8 cellular contexts compared by ENCODE assay signal in genomic region chr20:53594068-53595017, GRCh38. TPM values are rescaled to one million over a fixed set of nuclear protein-coding genes. Genes with fewer than 3 reads are reported as not detected.
A peak's percentile ranks its signal among the peaks of the same experiment; 100 is the strongest.
DNase-seq lines count a peak whose midpoint lies in the region; ATAC-seq and TF ChIP-seq lines count a peak whose summit lies in the region.

No MANE protein-coding gene starts in this region.

- TF ChIP-seq CTCF in CD14-positive monocyte (IDR thresholded peaks at IDR 0.05): no peak
- no peak for TF ChIP-seq CTCF in activated CD8-positive, alpha-beta T cell treated with anti-CD3 and anti-CD28 coated beads for 36 hours (IDR thresholded peaks at IDR 0.05)

- H3K36me3 ChIP-seq in ectodermal cell (ENCODE audit: control insufficient read depth, insufficient read depth, low read length) (no peaks in the 10 kb centered on the region), mesenchymal stem cell (ENCODE audit: control insufficient read depth in 1 of 2, insufficient read depth in 2 of 2, low read depth in 1 of 2, low read length in 2 of 2) (no peaks in the 10 kb centered on the region)

- H3K27me3 Mint-ChIP-seq in CD14-positive monocyte (ENCODE audit: low read depth in 3 of 3): no peaks in the 10 kb centered on the region
- no peaks in the 10 kb centered on the region for H3K27me3 Mint-ChIP-seq in activated CD8-positive, alpha-beta T cell treated with anti-CD3 and anti-CD28 coated beads for 36 hours

- no peak overlapping the region for H3K23ac ChIP-seq in mesenchymal stem cell (ENCODE audit: low read length in 2 of 2)

- H3K79me1 ChIP-seq in mesenchymal stem cell (replicated peaks; ENCODE audit: low read length, poor library complexity, severe bottlenecking): no peaks in the 10 kb centered on the region

- intact Hi-C loops in CD14-positive monocyte (cut with micrococcal nuclease): loop anchor here in 1 of 2 donors (5.0 kb wide), 1 partner anchor 48 kb away; no protein-coding TSS in a partner anchor
- intact Hi-C loops in activated CD8-positive, alpha-beta T cell treated with anti-CD3 and anti-CD28 coated beads for 36 hours (cut with micrococcal nuclease): loop anchor here (5.0 kb wide), 1 partner anchor 58 kb away; no protein-coding TSS in a partner anchor

- no peak overlapping the region for H2AK5ac ChIP-seq in mesenchymal stem cell (ENCODE audit: low read length, severe bottlenecking)

- H3K27me3 ChIP-seq in ectodermal cell (ENCODE audit: control insufficient read depth, insufficient read depth, low read length, poor library complexity, severe bottlenecking) (no peaks in the 10 kb centered on the region), mesenchymal stem cell (ENCODE audit: control insufficient read depth in 1 of 2, insufficient read depth in 1 of 2, low read length in 2 of 2) (no peaks in the 10 kb centered on the region)

- peak overlapping the region; percentile 88 to 90 for H3K4me3 Mint-ChIP-seq in CD14-positive monocyte
- H3K4me3 Mint-ChIP-seq in activated CD8-positive, alpha-beta T cell treated with anti-CD3 and anti-CD28 coated beads for 36 hours: peak overlapping the region; percentile 84

- DNase-seq in CD14-positive monocyte (ENCODE audit: low spot score) (peak; percentile 96), NCI-H774 (lab: John Stamatoyannopoulos, UW) (peak; percentile 89), mesenchymal stem cell (peak; percentile 87)
- DNase-seq in activated CD8-positive, alpha-beta T cell treated with anti-CD3 and anti-CD28 coated beads for 36 hours: peak; percentile 97
- peak; percentile 92 for DNase-seq in stimulated activated CD8-positive, alpha-beta memory T cell treated with anti-CD3 and anti-CD28 coated beads, Interleukin-12 subunit alpha, Interleukin-12 subunit beta, amount 100 ng/mL, for 24 hours (ENCODE audit: extremely low read depth)

- peak overlapping the region; percentile 70 for H3K4me3 ChIP-seq in ectodermal cell (ENCODE audit: insufficient read depth, low read depth, low read length)
- peak overlapping the region; percentile 78 to 84 for H3K4me3 ChIP-seq in mesenchymal stem cell (ENCODE audit: insufficient read depth in 1 of 2, low read depth in 1 of 2, low read length in 2 of 2)

- H4K8ac ChIP-seq in mesenchymal stem cell (ENCODE audit: low read length): no peak overlapping the region

- peak overlapping the region; percentile 98 for H2BK120ac ChIP-seq in mesenchymal stem cell (ENCODE audit: low read depth, low read length)

- H3K18ac ChIP-seq in mesenchymal stem cell (ENCODE audit: low read depth in 1 of 2, low read length in 2 of 2): peak overlapping the region; percentile 70 to 80

- WGBS in ectodermal cell, 2 experiments: 1 to 2% methylated on average over 109 to 110 of the region's 110 CpGs
- under 1% methylated on average over 12 of the region's 110 CpGs for WGBS in mesenchymal stem cell

- peak overlapping the region in 1 of 2 experiments; percentile 61 for H3K4ac ChIP-seq in mesenchymal stem cell (ENCODE audit: low read depth in 1 of 2, low read length in 2 of 2)

- H2BK12ac ChIP-seq in mesenchymal stem cell (ENCODE audit: low read length in 2 of 2): no peak overlapping the region

- H3K4me2 ChIP-seq in mesenchymal stem cell (ENCODE audit: low read length, poor library complexity, severe bottlenecking): peak overlapping the region; percentile 49

- no peak overlapping the region for H4K91ac ChIP-seq in mesenchymal stem cell (ENCODE audit: low read length)

- H3K4me1 ChIP-seq in ectodermal cell (ENCODE audit: control insufficient read depth, insufficient read depth, low read length) (peaks cover 15% of the 10 kb centered on the region), mesenchymal stem cell (ENCODE audit: control insufficient read depth, insufficient read depth, low read depth, low read length) (no peaks in the 10 kb centered on the region)

- H3K9ac ChIP-seq in mesenchymal stem cell (ENCODE audit: low read length): peak overlapping the region; percentile 98

- CTCF ChIA-PET in activated CD8-positive, alpha-beta T cell treated with anti-CD3 and anti-CD28 coated beads for 36 hours (lab: Charles Lee): interaction anchor here (0.8 kb wide), 1 partner anchor 70 kb away, joined by 3 read pairs; no protein-coding TSS in a partner anchor

- ATAC-seq in GM19438 (IDR thresholded peaks at IDR 0.05; ENCODE audit: low read depth, unreplicated experiment): peak; percentile 67
- peak; percentile 52 for ATAC-seq in HG03565 (IDR thresholded peaks at IDR 0.05; ENCODE audit: unreplicated experiment)
- peak; percentile 73 for ATAC-seq in activated CD8-positive, alpha-beta T cell treated with anti-CD3 and anti-CD28 coated beads for 36 hours

- POLR2A ChIA-PET in activated CD8-positive, alpha-beta T cell treated with anti-CD3 and anti-CD28 coated beads for 36 hours (lab: Charles Lee): interaction anchor here (0.6 to 2.2 kb wide), 8 partner anchors 12 to 145 kb away, joined by 3 to 14 read pairs (median 3); no protein-coding TSS in a partner anchor

- H3K9me3 ChIP-seq in ectodermal cell (ENCODE audit: control insufficient read depth, low read length): no peaks in the 10 kb centered on the region
- H3K9me3 ChIP-seq in mesenchymal stem cell (ENCODE audit: control insufficient read depth, low read length): no peaks in the 10 kb centered on the region

- H3K4me1 Mint-ChIP-seq in CD14-positive monocyte: peaks cover 46% of the 10 kb centered on the region
- H3K4me1 Mint-ChIP-seq in activated CD8-positive, alpha-beta T cell treated with anti-CD3 and anti-CD28 coated beads for 36 hours (ENCODE audit: low read depth): peaks cover 44% of the 10 kb centered on the region

- peak overlapping the region; percentile 46 for H2BK5ac ChIP-seq in mesenchymal stem cell (ENCODE audit: low read depth, low read length, poor library complexity, severe bottlenecking)

- H3K9me3 Mint-ChIP-seq in CD14-positive monocyte: peaks cover 0 to under 1% (median 0%) of the 10 kb centered on the region in 7 donors
- H3K9me3 Mint-ChIP-seq in activated CD8-positive, alpha-beta T cell treated with anti-CD3 and anti-CD28 coated beads for 36 hours: no peaks in the 10 kb centered on the region

- peak overlapping the region in 1 of 2 experiments; percentile 86 for H3K14ac ChIP-seq in mesenchymal stem cell (ENCODE audit: low read length in 2 of 2)

- H2BK15ac ChIP-seq in mesenchymal stem cell (ENCODE audit: low read depth, poor library complexity, severe bottlenecking): no peak overlapping the region

- H3K36me3 Mint-ChIP-seq in CD14-positive monocyte: no peaks in the 10 kb centered on the region
- H3K36me3 Mint-ChIP-seq in activated CD8-positive, alpha-beta T cell treated with anti-CD3 and anti-CD28 coated beads for 36 hours (ENCODE audit: low read depth): peaks cover 22% of the 10 kb centered on the region

- H3K27ac ChIP-seq in ectodermal cell (ENCODE audit: insufficient read depth, low read depth, low read length, poor library complexity, severe bottlenecking) (peak overlapping the region; percentile 90), mesenchymal stem cell (ENCODE audit: low read length, poor library complexity, severe bottlenecking) (peak overlapping the region; percentile 81)

- H2AFZ ChIP-seq in mesenchymal stem cell (ENCODE audit: low read depth, low read length): no peak overlapping the region

- H3K27ac Mint-ChIP-seq in CD14-positive monocyte: peak overlapping the region; percentile 85 to 96 (median 90)
- peak overlapping the region; percentile 94 for H3K27ac Mint-ChIP-seq in activated CD8-positive, alpha-beta T cell treated with anti-CD3 and anti-CD28 coated beads for 36 hours

RNA-seq across cellular contexts. Expression of gene ZNF217, which starts 0.7 kb away (rescaled TPM):
- polyA plus RNA-seq in CD14-positive monocyte: 10 to 100 TPM; 10.5 to 41.5 TPM
- total RNA-seq in activated CD8-positive, alpha-beta T cell treated with anti-CD3 and anti-CD28 coated beads for 36 hours: 10 to 100 TPM; 51.3 to 51.8 TPM
- polyA plus RNA-seq in ectodermal cell (2013, experiment 1 of 4): 81.2 TPM
- polyA plus RNA-seq in ectodermal cell (2013, experiment 2 of 4): 84.0 TPM
- polyA plus RNA-seq in ectodermal cell (2013, experiment 3 of 4): 63.1 TPM
- 74.4 TPM for polyA plus RNA-seq in ectodermal cell (2013, experiment 4 of 4)
- polyA plus RNA-seq in mesenchymal stem cell (2013, experiment 1 of 2): 15.7 TPM
- polyA plus RNA-seq in mesenchymal stem cell (2013, experiment 2 of 2): 16.6 TPM

Comparison
In these comparisons a context has a peak if more than half of its experiments do, and no peak if none do; other contexts are left out.
1. Peak in every context shown above with its lines: DNase-seq, ATAC-seq, H3K4me3 ChIP-seq and H3K27ac ChIP-seq.